In genomic region chr1:208228550-208228949, GRCh38 we compare ENCODE assay signal across 15 cellular contexts.
"Had no signal": no experiment of that assay in that cellular context is flagged by ENCODE, and none has a peak within 500 bp of the region (broad histone marks: within the 10 kb centered on the region; RNA-seq: fewer than 3 reads in every experiment).

No MANE protein-coding gene starts in this region.

- H3K4me3 ChIP-seq: adrenal gland, heart left ventricle, testis, vagina had no signal

- ATAC-seq: activated CD4-positive, CD25-positive, alpha-beta regulatory T cell treated with anti-CD3 and anti-CD28 coated beads, Interleukin-2, amount 50 U/mL, for 24 hours; stimulated activated naive CD8-positive, alpha-beta T cell treated with anti-CD3 and anti-CD28 coated beads, Interleukin-15, Interleukin-2, amounts not matched to agents 100 U/mL and 50 U/mL, for 24 hours had no signal

- H3K27ac Mint-ChIP-seq: natural killer cell treated with Interleukin-12 subunit alpha and Interleukin-12 subunit beta and Interleukin-15 and Interleukin-18, amount 100 ng/mL, for 72 hours had no signal

- H3K4me3 Mint-ChIP-seq: central memory CD8-positive, alpha-beta T cell; natural killer cell treated with Interleukin-12 subunit alpha and Interleukin-12 subunit beta and Interleukin-15 and Interleukin-18, amount 100 ng/mL, for 72 hours had no signal

- H3K4me1 Mint-ChIP-seq: central memory CD8-positive, alpha-beta T cell had no signal

- H3K36me3 Mint-ChIP-seq: natural killer cell treated with Interleukin-12 subunit alpha and Interleukin-12 subunit beta and Interleukin-15 and Interleukin-18, amount 100 ng/mL, for 72 hours had no signal

- H3K9me3 Mint-ChIP-seq: central memory CD8-positive, alpha-beta T cell; natural killer cell treated with Interleukin-12 subunit alpha and Interleukin-12 subunit beta and Interleukin-15 and Interleukin-18, amount 100 ng/mL, for 72 hours had no signal

- H3K9me3 ChIP-seq: adrenal gland, heart left ventricle, testis, vagina had no signal

- DNase-seq: activated naive CD4-positive, alpha-beta T cell treated with anti-CD3 and anti-CD28 coated beads, Interleukin-2, amount 50 U/mL, for 16 hours; adrenal gland; dermis blood vessel endothelial cell; foreskin fibroblast; heart left ventricle; midbrain; stimulated activated CD4-positive, alpha-beta T cell treated with anti-CD3 and anti-CD28 coated beads, Interleukin-4, amount 100 ng/mL, for 1 hour; stimulated activated CD8-positive, alpha-beta memory T cell treated with anti-CD3 and anti-CD28 coated beads, Interleukin-4, amount 100 ng/mL, for 48 hours; stimulated activated naive CD8-positive, alpha-beta T cell treated with anti-CD3 and anti-CD28 coated beads, Interleukin-15, Interleukin-2, amounts not matched to agents 100 U/mL and 50 U/mL, for 24 hours; SW 1271; testis had no signal

- H3K27me3 ChIP-seq: adrenal gland, heart left ventricle, testis, vagina had no signal

- H3K36me3 ChIP-seq: adrenal gland, vagina had no signal

- H3K27ac ChIP-seq: adrenal gland, vagina had no signal
